21 cellular contexts compared by ENCODE assay signal in genomic region chr3:158935846-158936245, GRCh38.
DNase-seq lines count a peak whose midpoint lies in the region; ATAC-seq, FAIRE-seq and TF ChIP-seq lines count a peak whose summit lies in the region.
"Had no signal": no experiment of that assay in that cellular context is flagged by ENCODE, and none has a peak within 500 bp of the region (broad histone marks: within the 10 kb centered on the region; RNA-seq: fewer than 3 reads in every experiment).

No MANE protein-coding gene starts in this region.

- peaks cover 5% of the 10 kb centered on the region for H3K4me1 ChIP-seq in mesendoderm (ENCODE audit: control insufficient read depth, low read depth, low read length)
- H3K4me1 ChIP-seq in Karpas-422 (ENCODE audit: low read length): peaks cover 6% of the 10 kb centered on the region
- H3K4me1 ChIP-seq in upper lobe of right lung: no peaks in the 10 kb centered on the region
- H3K4me1 ChIP-seq: lower lobe of right lung, sigmoid colon, SJSA1 had no signal

- no peak overlapping the region for H2BK120ac ChIP-seq in mesendoderm (ENCODE audit: low read depth, low read length)

- H3K4me3 ChIP-seq in bronchial epithelial cell (ENCODE audit: low read depth, low read length) (no peak overlapping the region), mesendoderm (ENCODE audit: low read length) (no peak overlapping the region), Karpas-422 (ENCODE audit: low read length) (no peak overlapping the region), upper lobe of right lung (no peak overlapping the region)
- H3K4me3 ChIP-seq: lower lobe of right lung, sigmoid colon, SJSA1 had no signal

- H4K8ac ChIP-seq in mesendoderm (ENCODE audit: low read depth, low read length): no peak overlapping the region

- intact Hi-C loops in upper lobe of right lung (cut with DNase I): no loop called here

- H3K79me2 ChIP-seq in mesendoderm (ENCODE audit: control insufficient read depth, insufficient read depth, low read length) (no peaks in the 10 kb centered on the region), Karpas-422 (ENCODE audit: low read length) (no peaks in the 10 kb centered on the region)

- WGBS in mesendoderm (ENCODE audit: extremely low coverage, insufficient coverage, low lambda C conversion rate): no CpG with 5 or more reads among the region's 5 CpGs

- H3K9me2 ChIP-seq in Karpas-422 (replicated peaks; ENCODE audit: insufficient read depth, low read length): no peaks in the 10 kb centered on the region

- no peak for ATAC-seq in upper lobe of right lung
- ATAC-seq: esophagus mucosa, lower lobe of right lung had no signal

- H2BK5ac ChIP-seq in mesendoderm (ENCODE audit: low read length): no peak overlapping the region

- H3K27me3 ChIP-seq in bronchial epithelial cell (ENCODE audit: control insufficient read depth, insufficient read depth, low read length) (no peaks in the 10 kb centered on the region), mesendoderm (ENCODE audit: insufficient read depth, low read length, poor library complexity) (no peaks in the 10 kb centered on the region), Karpas-422 (ENCODE audit: low read length) (no peaks in the 10 kb centered on the region), upper lobe of right lung (no peaks in the 10 kb centered on the region)
- H3K27me3 ChIP-seq: sigmoid colon, SJSA1 had no signal

- H3K4ac ChIP-seq in mesendoderm (ENCODE audit: low read depth, low read length): no peak overlapping the region

- H3K9me3 ChIP-seq in Karpas-422 (ENCODE audit: low read length) (no peaks in the 10 kb centered on the region), upper lobe of right lung (no peaks in the 10 kb centered on the region)
- H3K9me3 ChIP-seq: lower lobe of right lung, SJSA1 had no signal

- no peak overlapping the region for H3K56ac ChIP-seq in mesendoderm (ENCODE audit: low read length)

- no peak overlapping the region for H3K27ac ChIP-seq in mesendoderm (ENCODE audit: low read depth, low read length)
- no peak overlapping the region for H3K27ac ChIP-seq in Karpas-422 (ENCODE audit: low read length)
- H3K27ac ChIP-seq in upper lobe of right lung: no peak overlapping the region
- H3K27ac ChIP-seq: lower lobe of right lung, sigmoid colon, SJSA1 had no signal

- H3K18ac ChIP-seq in mesendoderm (ENCODE audit: low read length): no peak overlapping the region

- H2AK5ac ChIP-seq in mesendoderm (ENCODE audit: low read length): no peak overlapping the region

- H3K23ac ChIP-seq in mesendoderm (ENCODE audit: low read length): no peak overlapping the region

- DNase-seq in EL (peak; percentile 51), LHCN-M2 (ENCODE audit: low read depth) (peak; percentile 72), bronchial epithelial cell (ENCODE audit: low read depth) (peak; percentile 35), mesendoderm (peak; percentile 20), Karpas-422 (no peak), upper lobe of right lung (no peak), hippocampal formation (lab: John Stamatoyannopoulos, UW) (no peak)
- DNase-seq in activated CD8-positive, alpha-beta memory T cell treated with anti-CD3 and anti-CD28 coated beads, Interleukin-2, amount 50 U/mL, for 48 hours: no peak
- DNase-seq: activated gamma-delta T cell treated with Interleukin-2 at 50 U/mL for 16 hours; activated T-cell treated with anti-CD3 and anti-CD28 coated beads, Interleukin-2, amount 50 U/mL, for 24 hours; CD4-positive, alpha-beta T cell; effector CD4-positive, alpha-beta T cell; lower lobe of right lung; NCI-H1930; NCI-H2227 treated with DMSO at 0.1 percent for 48 hours; sigmoid colon; stimulated activated CD4-positive, alpha-beta T cell treated with anti-CD3 and anti-CD28 coated beads, Interleukin-15, amount 100 ng/mL, for 24 hours had no signal

- no peaks in the 10 kb centered on the region for H3K79me1 ChIP-seq in mesendoderm (ENCODE audit: low read length)

- FAIRE-seq in bronchial epithelial cell (lab: Jason Lieb, UNC): no peak
- FAIRE-seq: HTR-8/SVneo, keratinocyte had no signal

- H2BK15ac ChIP-seq in mesendoderm (replicated peaks; ENCODE audit: low read depth): no peak overlapping the region

- H3K36me3 ChIP-seq in bronchial epithelial cell (ENCODE audit: control insufficient read depth, insufficient read depth, low read length): no peaks in the 10 kb centered on the region
- no peaks in the 10 kb centered on the region for H3K36me3 ChIP-seq in mesendoderm (ENCODE audit: control insufficient read depth, insufficient read depth, low read length)
- no peaks in the 10 kb centered on the region for H3K36me3 ChIP-seq in Karpas-422 (ENCODE audit: insufficient read depth, low read length)
- no peaks in the 10 kb centered on the region for H3K36me3 ChIP-seq in upper lobe of right lung
- H3K36me3 ChIP-seq: lower lobe of right lung, sigmoid colon, SJSA1 had no signal

- H3K4me2 ChIP-seq in mesendoderm (ENCODE audit: low read length): no peak overlapping the region
- no peak overlapping the region for H3K4me2 ChIP-seq in Karpas-422 (ENCODE audit: low read depth, low read length, poor library complexity, severe bottlenecking)

- TF ChIP-seq CTCF in bronchial epithelial cell (IDR thresholded peaks at IDR 0.05; ENCODE audit: insufficient read depth, low read length, severe bottlenecking): no peak
- no peak for TF ChIP-seq CTCF in upper lobe of right lung (IDR thresholded peaks at IDR 0.05)

- H3K9ac ChIP-seq in mesendoderm (ENCODE audit: low read length) (no peak overlapping the region), Karpas-422 (ENCODE audit: low read length) (no peak overlapping the region)

- H2AFZ ChIP-seq in Karpas-422 (ENCODE audit: low read length): no peak overlapping the region

- no peak overlapping the region for H4K5ac ChIP-seq in mesendoderm (ENCODE audit: low read length)

- no peaks in the 10 kb centered on the region for H4K20me1 ChIP-seq in Karpas-422 (ENCODE audit: insufficient read depth, low read depth, low read length)

Comparison
In these comparisons a context has a peak if more than half of its experiments do, and no peak if none do; other contexts are left out.
1. DNase-seq: peak in EL (single experiment), LHCN-M2 (single experiment), bronchial epithelial cell (single experiment) and mesendoderm (single experiment); none in activated CD8-positive, alpha-beta memory T cell treated with anti-CD3 and anti-CD28 coated beads, Interleukin-2, amount 50 U/mL, for 48 hours (single experiment), Karpas-422 (single experiment), upper lobe of right lung (single experiment) and hippocampal formation (0 of 2).